18 cellular contexts compared by ENCODE assay signal in genomic region chr3:129601713-129602112, GRCh38. TPM values are rescaled to one million over a fixed set of nuclear protein-coding genes. Genes with fewer than 3 reads are reported as not detected.
A peak's percentile ranks its signal among the peaks of the same experiment; 100 is the strongest.
DNase-seq lines count a peak whose midpoint lies in the region; ATAC-seq, FAIRE-seq and TF ChIP-seq lines count a peak whose summit lies in the region.
"Had no signal": no experiment of that assay in that cellular context is flagged by ENCODE, and none has a peak within 500 bp of the region (broad histone marks: within the 10 kb centered on the region; RNA-seq: fewer than 3 reads in every experiment).

No MANE protein-coding gene starts in this region.

- H2BK15ac ChIP-seq in mesenchymal stem cell (ENCODE audit: low read depth, poor library complexity, severe bottlenecking), result peak overlapping the region; percentile 31

- H3K9me3 Mint-ChIP-seq in HFFc6 (no peaks in the 10 kb centered on the region), astrocyte (ENCODE audit: unreplicated experiment) (no peaks in the 10 kb centered on the region)
- H3K9me3 Mint-ChIP-seq: natural killer cell treated with Interleukin-12 subunit alpha and Interleukin-12 subunit beta and Interleukin-15 and Interleukin-18, amount 100 ng/mL, for 72 hours had no signal

- peaks cover 83% of the 10 kb centered on the region for H3K4me1 Mint-ChIP-seq in HFFc6 (ENCODE audit: low read depth)
- peaks cover 66% of the 10 kb centered on the region for H3K4me1 Mint-ChIP-seq in astrocyte (ENCODE audit: low read depth, unreplicated experiment)

- H3K27ac Mint-ChIP-seq in HFFc6 (peak overlapping the region; percentile 22; the same call in 1 of the 2 replicates), astrocyte (ENCODE audit: unreplicated experiment) (peak overlapping the region; percentile 80)
- H3K27ac Mint-ChIP-seq: natural killer cell treated with Interleukin-12 subunit alpha and Interleukin-12 subunit beta and Interleukin-15 and Interleukin-18, amount 100 ng/mL, for 72 hours had no signal

- H3K4me3 ChIP-seq in astrocyte (ENCODE audit: insufficient read depth, low read depth, low read length) (no peak overlapping the region), mesenchymal stem cell (ENCODE audit: insufficient read depth in 1 of 2, low read depth in 1 of 2, low read length in 2 of 2) (no peak overlapping the region), suprapubic skin (peak overlapping the region; percentile 77)

- TF ChIP-seq EP300 in suprapubic skin (IDR thresholded peaks at IDR 0.05), result no peak

- H3K36me3 ChIP-seq in astrocyte (ENCODE audit: insufficient read depth, low read length) (no peaks in the 10 kb centered on the region), mesenchymal stem cell (ENCODE audit: control insufficient read depth in 1 of 2, insufficient read depth in 2 of 2, low read depth in 1 of 2, low read length in 2 of 2) (peaks cover 0 to 24% of the 10 kb centered on the region in 2 experiments), suprapubic skin (no peaks in the 10 kb centered on the region)

- 89% methylated on average over 5 of the region's 5 CpGs for WGBS in mesenchymal stem cell
- 65% methylated on average over 5 of the region's 5 CpGs for WGBS in suprapubic skin

- H2AFZ ChIP-seq in astrocyte (ENCODE audit: low read depth, low read length), result no peak overlapping the region
- H2AFZ ChIP-seq in mesenchymal stem cell (ENCODE audit: low read depth, low read length), result no peak overlapping the region

- no peak overlapping the region for H2BK5ac ChIP-seq in mesenchymal stem cell (ENCODE audit: low read depth, low read length, poor library complexity, severe bottlenecking)

- H4K8ac ChIP-seq in mesenchymal stem cell (ENCODE audit: low read length), result no peak overlapping the region

- no peak for TF ChIP-seq POLR2A in suprapubic skin (IDR thresholded peaks at IDR 0.05)

- H3K18ac ChIP-seq in mesenchymal stem cell (ENCODE audit: low read depth in 1 of 2, low read length in 2 of 2), result peak overlapping the region in 1 of 2 experiments; percentile 5

- no peak overlapping the region for H3K4ac ChIP-seq in mesenchymal stem cell (ENCODE audit: low read depth in 1 of 2, low read length in 2 of 2)

- H3K4me3 Mint-ChIP-seq in HFFc6 (no peak overlapping the region), astrocyte (ENCODE audit: unreplicated experiment) (no peak overlapping the region)
- H3K4me3 Mint-ChIP-seq: natural killer cell treated with Interleukin-12 subunit alpha and Interleukin-12 subunit beta and Interleukin-15 and Interleukin-18, amount 100 ng/mL, for 72 hours had no signal

- no peak overlapping the region for H3K9ac ChIP-seq in astrocyte (ENCODE audit: low read length)
- H3K9ac ChIP-seq in mesenchymal stem cell (ENCODE audit: low read length), result no peak overlapping the region

- TF ChIP-seq CTCF in HFFc6 (IDR thresholded peaks at IDR 0.05) (no peak), astrocyte (IDR thresholded peaks at IDR 0.05; ENCODE audit: insufficient read depth, low read depth, low read length) (no peak), suprapubic skin (IDR thresholded peaks at IDR 0.05) (no peak)

- ATAC-seq in HG03175 (IDR thresholded peaks at IDR 0.05; ENCODE audit: unreplicated experiment), result no peak
- ATAC-seq in GM19023 (IDR thresholded peaks at IDR 0.05; ENCODE audit: unreplicated experiment), result no peak
- ATAC-seq: natural killer cell treated with Interleukin-12 subunit alpha and Interleukin-12 subunit beta and Interleukin-15 and Interleukin-18, amount 100 ng/mL, for 72 hours had no signal

- H3K79me1 ChIP-seq in mesenchymal stem cell (replicated peaks; ENCODE audit: low read length, poor library complexity, severe bottlenecking), result no peaks in the 10 kb centered on the region

- no peaks in the 10 kb centered on the region; the same call in 1 of the 2 replicates for H3K27me3 Mint-ChIP-seq in HFFc6 (ENCODE audit: insufficient read depth)
- no peaks in the 10 kb centered on the region for H3K27me3 Mint-ChIP-seq in astrocyte (ENCODE audit: low read depth, unreplicated experiment)

- no peaks in the 10 kb centered on the region for H3K9me3 ChIP-seq in astrocyte (ENCODE audit: insufficient read depth, low read depth, low read length)
- H3K9me3 ChIP-seq in mesenchymal stem cell (ENCODE audit: control insufficient read depth, low read length), result no peaks in the 10 kb centered on the region
- no peaks in the 10 kb centered on the region for H3K9me3 ChIP-seq in suprapubic skin

- no peak for DNase-seq in HFFc6
- no peak for DNase-seq in astrocyte (ENCODE audit: low read depth)
- DNase-seq in mesenchymal stem cell, result no peak
- no peak for DNase-seq in suprapubic skin (ENCODE audit: low spot score in 2 of 2)
- no peak for DNase-seq in RCC 7860 (ENCODE audit: low spot score)
- DNase-seq in NCI-H1436 treated with DMSO at 0.1 percent for 48 hours (lab: John Stamatoyannopoulos, UW), result no peak
- DNase-seq: activated CD4-positive, CD25-positive, alpha-beta regulatory T cell; activated effector memory CD4-positive, alpha-beta T cell treated with Interleukin-2 at 50 U/mL for 16 hours; cortex of kidney; NCI-H1048; NCI-H2107; stimulated activated CD4-positive, alpha-beta T cell treated with anti-CD3 and anti-CD28 coated beads, Interleukin-2, amount 100 ng/mL, for 48 hours had no signal

- H3K36me3 Mint-ChIP-seq in HFFc6 (ENCODE audit: low read depth) (no peaks in the 10 kb centered on the region), astrocyte (ENCODE audit: low read depth, unreplicated experiment) (peaks cover 2% of the 10 kb centered on the region)
- H3K36me3 Mint-ChIP-seq: natural killer cell treated with Interleukin-12 subunit alpha and Interleukin-12 subunit beta and Interleukin-15 and Interleukin-18, amount 100 ng/mL, for 72 hours had no signal

- FAIRE-seq in astrocyte (lab: Jason Lieb, UNC), result no peak
- no peak for FAIRE-seq in RCC 7860 (lab: Jason Lieb, UNC)
- FAIRE-seq: GM19239 had no signal

- H3K27me3 ChIP-seq in astrocyte (ENCODE audit: insufficient read depth, low read length) (no peaks in the 10 kb centered on the region), mesenchymal stem cell (ENCODE audit: control insufficient read depth in 1 of 2, insufficient read depth in 1 of 2, low read length in 2 of 2) (no peaks in the 10 kb centered on the region), suprapubic skin (peaks cover 3% of the 10 kb centered on the region)

- peak overlapping the region; percentile 70 for H4K91ac ChIP-seq in mesenchymal stem cell (ENCODE audit: low read length)

- H3K27ac ChIP-seq in astrocyte (ENCODE audit: low read depth, low read length) (no peak overlapping the region), mesenchymal stem cell (ENCODE audit: low read length, poor library complexity, severe bottlenecking) (no peak overlapping the region), suprapubic skin (no peak overlapping the region)

- H2BK12ac ChIP-seq in mesenchymal stem cell (ENCODE audit: low read length in 2 of 2), result peak overlapping the region; percentile 37 to 44

- H3K4me2 ChIP-seq in astrocyte (ENCODE audit: low read length) (no peak overlapping the region), mesenchymal stem cell (ENCODE audit: low read length, poor library complexity, severe bottlenecking) (no peak overlapping the region)

- peak overlapping the region; percentile 3 for H2BK120ac ChIP-seq in mesenchymal stem cell (ENCODE audit: low read depth, low read length)

- H3K79me2 ChIP-seq in astrocyte (ENCODE audit: insufficient read depth, low read length), result peaks cover 90% of the 10 kb centered on the region

- H3K4me1 ChIP-seq in astrocyte (ENCODE audit: insufficient read depth, low read length) (peaks cover 61% of the 10 kb centered on the region), mesenchymal stem cell (ENCODE audit: control insufficient read depth, insufficient read depth, low read depth, low read length) (peaks cover 79% of the 10 kb centered on the region), suprapubic skin (peaks cover 90% of the 10 kb centered on the region)

- H4K20me1 ChIP-seq in astrocyte (ENCODE audit: insufficient read depth, low read length), result peaks cover 44% of the 10 kb centered on the region

- H3K14ac ChIP-seq in mesenchymal stem cell (ENCODE audit: low read length in 2 of 2), result no peak overlapping the region

- H2AK5ac ChIP-seq in mesenchymal stem cell (ENCODE audit: low read length, severe bottlenecking), result peak overlapping the region; percentile 47

- H3K23ac ChIP-seq in mesenchymal stem cell (ENCODE audit: low read length in 2 of 2), result no peak overlapping the region

RNA-seq across cellular contexts. Expression of gene PLXND1, which starts 4.8 kb away (rescaled TPM):
- total RNA-seq in HFFc6 (2021; fragmentation: NEBNext Ultra II Directional; extraction: Animal tissue kit (Norgen Biotek cat#: 25700)), result 100 to 1,000 TPM in 5 of 6 experiments, 10 to 100 TPM in 1; 86.7 to 118 (median 108) TPM
- total RNA-seq in astrocyte (184 and 188 TPM in 2 replicates), suprapubic skin (10 to 100 TPM; 19.0 to 51.0 (median 30.8) TPM)
- 288 TPM for polyA plus RNA-seq in mesenchymal stem cell (2013, experiment 1 of 2)
- polyA plus RNA-seq in mesenchymal stem cell (2013, experiment 2 of 2), result 288 TPM

RNA-seq across cellular contexts. Expression of gene H1-8, which starts 58.7 kb away (rescaled TPM):
- not detected for total RNA-seq in HFFc6 (2021; fragmentation: NEBNext Ultra II Directional; extraction: Animal tissue kit (Norgen Biotek cat#: 25700))
- not detected in 2 replicates for total RNA-seq in astrocyte
- polyA plus RNA-seq in mesenchymal stem cell (2013, experiment 1 of 2), result not detected
- polyA plus RNA-seq in mesenchymal stem cell (2013, experiment 2 of 2), result not detected
- not detected for total RNA-seq in suprapubic skin
- total RNA-seq: lower leg skin; natural killer cell treated with Interleukin-12 subunit alpha and Interleukin-12 subunit beta and Interleukin-15 and Interleukin-18, amount 100 ng/mL, for 72 hours; T-helper 1 cell treated with Interleukin-12 subunit alpha and Interleukin-12 subunit beta and Interleukin-4 antibody, amounts not matched to agents 30 ng/mL and 1 ng/mL, for 36 hours had no signal
